Comparison of ENCODE assay signal across 10 cellular contexts in genomic region chr4:26131711-26132110, GRCh38.
DNase-seq lines count a peak whose midpoint lies in the region; ATAC-seq and FAIRE-seq lines count a peak whose summit lies in the region.
"Had no signal": no experiment of that assay in that cellular context is flagged by ENCODE, and none has a peak within 500 bp of the region (broad histone marks: within the 10 kb centered on the region; RNA-seq: fewer than 3 reads in every experiment).

No MANE protein-coding gene starts in this region.

- no peak overlapping the region for H3K27ac ChIP-seq in small intestine (ENCODE audit: low read depth in 1 of 2, low read length in 1 of 2)

- WGBS in small intestine, 3 donors: 64 to 94% (median 71%) methylated on average over 6 of the region's 6 CpGs

- H3K27me3 Mint-ChIP-seq in activated CD4-positive, alpha-beta T cell treated with anti-CD3 and anti-CD28 coated beads, Interleukin-2, amount 10 ng/mL, durations not matched to agents 7 days and 5 days: no peaks in the 10 kb centered on the region

- peak; percentile 50 for ATAC-seq in HG02759 (IDR thresholded peaks at IDR 0.05; ENCODE audit: unreplicated experiment)

- POLR2A ChIA-PET in activated CD4-positive, alpha-beta T cell treated with anti-CD3 and anti-CD28 coated beads, Interleukin-2, amount 10 ng/mL, durations not matched to agents 7 days and 5 days (lab: Charles Lee): no interaction called here

- no peaks in the 10 kb centered on the region for H3K9me3 ChIP-seq in small intestine (ENCODE audit: control insufficient read depth, low read depth)

- FAIRE-seq in small intestine (lab: Jason Lieb, UNC): no peak

- H3K9me3 Mint-ChIP-seq in activated CD4-positive, alpha-beta T cell treated with anti-CD3 and anti-CD28 coated beads, Interleukin-2, amount 10 ng/mL, durations not matched to agents 7 days and 5 days: peaks cover 33% of the 10 kb centered on the region

- no peak for DNase-seq in activated CD4-positive, alpha-beta T cell treated with anti-CD3 and anti-CD28 coated beads, Interleukin-2, amount 10 ng/mL, durations not matched to agents 7 days and 5 days
- DNase-seq in activated CD4-positive, alpha-beta T cell treated with anti-CD3 and anti-CD28 coated beads, Interleukin-2, amount 50 U/mL, for 4 hours: no peak
- peak; percentile 22 for DNase-seq in activated CD4-positive, alpha-beta T cell treated with anti-CD3 and anti-CD28 coated beads, Interleukin-2, amount 50 U/mL, for 1 hour
- peak; percentile 42 to 43 for DNase-seq in stimulated activated CD8-positive, alpha-beta memory T cell treated with anti-CD3 and anti-CD28 coated beads, Interleukin-7, amount 100 ng/mL, for 48 hours (ENCODE audit: extremely low read depth in 1 of 2, low read depth in 1 of 2)
- DNase-seq in mesenteric fat pad (ENCODE audit: low spot score) (no peak), small intestine (no peak)
- no peak for DNase-seq in stimulated activated CD4-positive, alpha-beta T cell treated with anti-CD3 and anti-CD28 coated beads, Interleukin-12 subunit alpha, Interleukin-12 subunit beta, amount 100 ng/mL, for 4 hours
- DNase-seq: OCI-M1 had no signal

- peaks cover 0 to 4% of the 10 kb centered on the region in 2 donors for H3K4me1 ChIP-seq in small intestine (ENCODE audit: control insufficient read depth in 2 of 2, insufficient read depth in 1 of 2, low read depth in 1 of 2, low read length in 1 of 2)

- CTCF ChIA-PET in activated CD4-positive, alpha-beta T cell treated with anti-CD3 and anti-CD28 coated beads, Interleukin-2, amount 10 ng/mL, durations not matched to agents 7 days and 5 days (lab: Charles Lee): interaction anchor here (1.2 to 1.8 kb wide), 5 partner anchors 10 to 72 kb away, joined by 3 to 5 read pairs (median 3); no protein-coding TSS in a partner anchor

- peaks cover 1% of the 10 kb centered on the region for H3K36me3 Mint-ChIP-seq in activated CD4-positive, alpha-beta T cell treated with anti-CD3 and anti-CD28 coated beads, Interleukin-2, amount 10 ng/mL, durations not matched to agents 7 days and 5 days (ENCODE audit: low read depth)
- H3K36me3 Mint-ChIP-seq: IgD-negative memory B cell had no signal

- no peaks in the 10 kb centered on the region for H3K36me3 ChIP-seq in small intestine (ENCODE audit: control insufficient read depth in 2 of 2, insufficient read depth in 2 of 2, low read length in 2 of 2)

- no peak overlapping the region for H3K4me3 ChIP-seq in small intestine (ENCODE audit: low read depth in 1 of 2, low read length in 2 of 2)

- H3K27ac Mint-ChIP-seq in activated CD4-positive, alpha-beta T cell treated with anti-CD3 and anti-CD28 coated beads, Interleukin-2, amount 10 ng/mL, durations not matched to agents 7 days and 5 days: peak overlapping the region; percentile 51
- H3K27ac Mint-ChIP-seq: IgD-negative memory B cell had no signal

- H3K27me3 ChIP-seq in small intestine (ENCODE audit: control insufficient read depth in 2 of 2, insufficient read depth in 2 of 2, low read length in 2 of 2): no peaks in the 10 kb centered on the region

- H3K4me1 Mint-ChIP-seq in activated CD4-positive, alpha-beta T cell treated with anti-CD3 and anti-CD28 coated beads, Interleukin-2, amount 10 ng/mL, durations not matched to agents 7 days and 5 days: peaks cover 39% of the 10 kb centered on the region

- no peak overlapping the region for H3K4me3 Mint-ChIP-seq in activated CD4-positive, alpha-beta T cell treated with anti-CD3 and anti-CD28 coated beads, Interleukin-2, amount 10 ng/mL, durations not matched to agents 7 days and 5 days

Comparison
In these comparisons a context has a peak if more than half of its experiments do, and no peak if none do; other contexts are left out.
1. DNase-seq: peak in activated CD4-positive, alpha-beta T cell treated with anti-CD3 and anti-CD28 coated beads, Interleukin-2, amount 50 U/mL, for 1 hour (single experiment) and stimulated activated CD8-positive, alpha-beta memory T cell treated with anti-CD3 and anti-CD28 coated beads, Interleukin-7, amount 100 ng/mL, for 48 hours (2 of 2); none in activated CD4-positive, alpha-beta T cell treated with anti-CD3 and anti-CD28 coated beads, Interleukin-2, amount 10 ng/mL, durations not matched to agents 7 days and 5 days (single experiment), activated CD4-positive, alpha-beta T cell treated with anti-CD3 and anti-CD28 coated beads, Interleukin-2, amount 50 U/mL, for 4 hours (0 of 2), mesenteric fat pad (single experiment), small intestine (single experiment) and stimulated activated CD4-positive, alpha-beta T cell treated with anti-CD3 and anti-CD28 coated beads, Interleukin-12 subunit alpha, Interleukin-12 subunit beta, amount 100 ng/mL, for 4 hours (single experiment).